26 cellular contexts compared by ENCODE assay signal in the genomic region with DNA sequence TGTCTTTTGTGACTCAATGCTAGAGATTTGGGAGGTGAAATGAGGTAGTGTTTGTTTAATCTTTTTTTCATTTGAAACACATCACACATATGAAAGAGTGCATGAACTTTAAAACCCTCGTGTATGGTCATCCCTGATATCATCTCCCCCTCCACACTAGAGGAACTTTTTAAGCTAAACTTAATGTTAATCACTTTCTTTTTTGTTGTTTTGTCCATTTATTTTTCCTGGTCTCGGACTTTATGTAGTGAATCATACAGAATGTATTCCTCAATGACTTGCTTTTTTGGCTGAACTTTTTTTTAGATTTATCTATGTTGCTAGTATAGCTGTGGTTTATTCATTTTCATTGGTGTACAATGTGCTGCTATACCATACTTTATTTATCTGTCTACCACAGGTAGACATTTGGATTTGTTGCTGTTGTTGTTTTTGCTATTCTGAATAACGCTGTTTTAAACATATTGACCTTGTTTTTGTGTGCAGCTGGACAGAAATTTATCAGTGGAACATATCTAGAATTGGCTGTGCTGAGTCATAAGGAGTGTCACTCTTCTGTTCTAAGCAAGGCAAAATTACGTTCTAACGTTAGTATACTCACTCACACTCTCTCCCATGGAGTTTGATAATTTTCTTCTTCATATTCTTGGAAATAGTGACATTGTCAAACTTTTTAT.
DNase-seq lines count a peak whose midpoint lies in the region; ATAC-seq and TF ChIP-seq lines count a peak whose summit lies in the region.
"Had no signal": no experiment of that assay in that cellular context is flagged by ENCODE, and none has a peak within 500 bp of the region (broad histone marks: within the 10 kb centered on the region; RNA-seq: fewer than 3 reads in every experiment).

No MANE protein-coding gene starts in this region.

- H2BK5ac ChIP-seq in trophoblast cell (ENCODE audit: low read depth, low read length, poor library complexity): no peak overlapping the region

- H3K79me1 ChIP-seq in trophoblast cell (ENCODE audit: low read length): peaks cover 5% of the 10 kb centered on the region

- H3K36me3 Mint-ChIP-seq in CD14-positive monocyte: no peaks in the 10 kb centered on the region
- H3K36me3 Mint-ChIP-seq: activated naive CD4-positive, alpha-beta T cell treated with anti-CD3 and anti-CD28 coated beads, Interleukin-2, amount 50 U/mL, for 72 hours; memory B cell; naive B cell had no signal

- no peak overlapping the region for H3K4ac ChIP-seq in trophoblast cell (ENCODE audit: low read depth, low read length)

- H3K18ac ChIP-seq in trophoblast cell (ENCODE audit: low read length): no peak overlapping the region

- H2BK120ac ChIP-seq in trophoblast cell (ENCODE audit: insufficient read depth, low read length, poor library complexity): no peak overlapping the region

- no peak overlapping the region for H4K12ac ChIP-seq in trophoblast cell (ENCODE audit: low read depth, low read length)

- H3K9me3 Mint-ChIP-seq in CD14-positive monocyte: peaks cover 0 to 2% (median 0%) of the 10 kb centered on the region in 7 donors
- H3K9me3 Mint-ChIP-seq: activated naive CD4-positive, alpha-beta T cell treated with anti-CD3 and anti-CD28 coated beads, Interleukin-2, amount 50 U/mL, for 72 hours; activated T-helper 1 cell treated with anti-CD3 and anti-CD28 coated beads, Interleukin-12 subunit alpha, Interleukin-12 subunit beta, Interleukin-2, Interleukin-4 antibody, amounts not matched to agents 30 ng/mL and 10 ng/mL and 1 ng/mL, durations not matched to agents 14 hours and 24 hours and 36 hours; dendritic cell treated with granulocyte-macrophage colony-stimulating factor and Interleukin-4, amounts not matched to agents 40 ng/mL and 50 ng/mL, for 4 days; memory B cell; naive B cell had no signal

- no peak overlapping the region for H2AFZ ChIP-seq in fibroblast of lung (ENCODE audit: low read length)
- no peak overlapping the region for H2AFZ ChIP-seq in trophoblast cell (ENCODE audit: insufficient read depth, low read length, poor library complexity)

- intact Hi-C loops in CD14-positive monocyte (cut with micrococcal nuclease): no loop called here

- H3K4me2 ChIP-seq in fibroblast of lung (ENCODE audit: extremely low read depth, insufficient read depth, low read length) (peak overlapping the region; percentile 8), trophoblast cell (ENCODE audit: low read length) (no peak overlapping the region)
- H3K4me2 ChIP-seq: KMS-11 had no signal

- no peak for ATAC-seq in HG03097 (IDR thresholded peaks at IDR 0.05; ENCODE audit: low FRiP score, unreplicated experiment)
- ATAC-seq: activated naive CD4-positive, alpha-beta T cell treated with anti-CD3 and anti-CD28 coated beads, Interleukin-2, amount 50 U/mL, for 72 hours; stimulated activated naive CD8-positive, alpha-beta T cell treated with anti-CD3 and anti-CD28 coated beads, Interleukin-15, Interleukin-2, amounts not matched to agents 100 U/mL and 50 U/mL, for 24 hours had no signal

- no peak overlapping the region for H2BK12ac ChIP-seq in trophoblast cell (ENCODE audit: low read length)

- H3K9ac ChIP-seq in fibroblast of lung (ENCODE audit: insufficient read depth, low read length) (no peak overlapping the region), trophoblast cell (ENCODE audit: low read length) (no peak overlapping the region)
- H3K9ac ChIP-seq: KMS-11 had no signal

- H3K27me3 ChIP-seq in fibroblast of lung (ENCODE audit: control insufficient read depth, insufficient read depth, low read length) (no peaks in the 10 kb centered on the region), trophoblast cell (ENCODE audit: insufficient read depth, low read length) (no peaks in the 10 kb centered on the region)
- H3K27me3 ChIP-seq: tibial artery had no signal

- H4K91ac ChIP-seq in trophoblast cell (ENCODE audit: low read depth, low read length): no peak overlapping the region

- no peak overlapping the region for H3K4me3 Mint-ChIP-seq in CD14-positive monocyte
- H3K4me3 Mint-ChIP-seq: activated T-helper 1 cell treated with anti-CD3 and anti-CD28 coated beads, Interleukin-12 subunit alpha, Interleukin-12 subunit beta, Interleukin-2, Interleukin-4 antibody, amounts not matched to agents 30 ng/mL and 10 ng/mL and 1 ng/mL, durations not matched to agents 14 hours and 24 hours and 36 hours; dendritic cell treated with granulocyte-macrophage colony-stimulating factor and Interleukin-4, amounts not matched to agents 40 ng/mL and 50 ng/mL, for 4 days; memory B cell; naive B cell had no signal

- DNase-seq in HCEC 1CT (peak; percentile 27), amniotic epithelial cell (ENCODE audit: low read depth) (peak; percentile 38), fibroblast of lung (ENCODE audit: low read depth in 2 of 2) (peak; percentile 55 to 64), trophoblast cell (peak; percentile 26 to 65), CD14-positive monocyte (ENCODE audit: low spot score) (no peak)
- DNase-seq in stimulated activated CD4-positive, alpha-beta T cell treated with anti-CD3 and anti-CD28 coated beads, Interleukin-12 subunit alpha, Interleukin-12 subunit beta, amount 100 ng/mL, for 4 hours: no peak
- DNase-seq: activated CD4-positive, alpha-beta T cell treated with anti-CD3 and anti-CD28 coated beads for 4 hours; AML-193; DMS79 treated with DMSO at 0.1 percent for 48 hours; H7; naive B cell; NCI-H1092 treated with DMSO at 0.1 percent for 48 hours; NCI-H2081 treated with DMSO at 0.1 percent for 48 hours; NCI-H510A; NK-92 treated with Interleukin-12 subunit alpha and Interleukin-12 subunit beta, amount 100 ng/mL, for 24 hours; RPMI8226; stimulated activated CD4-positive, alpha-beta T cell treated with anti-CD3 and anti-CD28 coated beads, Interleukin-2, amount 100 ng/mL, for 24 hours; stimulated activated naive CD8-positive, alpha-beta T cell treated with anti-CD3 and anti-CD28 coated beads, Interleukin-15, Interleukin-2, amounts not matched to agents 100 U/mL and 50 U/mL, for 24 hours; tibial artery had no signal

- H3K14ac ChIP-seq in trophoblast cell (ENCODE audit: low read length): no peak overlapping the region

- H3K27ac Mint-ChIP-seq in CD14-positive monocyte: no peak overlapping the region
- H3K27ac Mint-ChIP-seq: activated naive CD4-positive, alpha-beta T cell treated with anti-CD3 and anti-CD28 coated beads, Interleukin-2, amount 50 U/mL, for 72 hours; activated T-helper 1 cell treated with anti-CD3 and anti-CD28 coated beads, Interleukin-12 subunit alpha, Interleukin-12 subunit beta, Interleukin-2, Interleukin-4 antibody, amounts not matched to agents 30 ng/mL and 10 ng/mL and 1 ng/mL, durations not matched to agents 14 hours and 24 hours and 36 hours; dendritic cell treated with granulocyte-macrophage colony-stimulating factor and Interleukin-4, amounts not matched to agents 40 ng/mL and 50 ng/mL, for 4 days; memory B cell had no signal

- H3K23ac ChIP-seq in trophoblast cell (ENCODE audit: low read length): no peak overlapping the region

- H3K27ac ChIP-seq in fibroblast of lung (ENCODE audit: insufficient read depth, low read length) (no peak overlapping the region), trophoblast cell (ENCODE audit: low read depth, low read length) (no peak overlapping the region)
- H3K27ac ChIP-seq: epithelial cell of prostate, KMS-11, tibial artery had no signal

- H3K27me3 Mint-ChIP-seq in CD14-positive monocyte (ENCODE audit: low read depth in 3 of 3): peaks cover 0 to 2% (median 0%) of the 10 kb centered on the region in 3 donors

- H3K9me3 ChIP-seq in fibroblast of lung (ENCODE audit: control insufficient read depth, insufficient read depth, low read depth, low read length) (no peaks in the 10 kb centered on the region), trophoblast cell (ENCODE audit: insufficient read depth, low read depth, low read length) (no peaks in the 10 kb centered on the region)
- H3K9me3 ChIP-seq: tibial artery had no signal

- no CpG with 5 or more reads among the region's 5 CpGs for WGBS in trophoblast cell (ENCODE audit: extremely low coverage, insufficient coverage, insufficient read length)

- no peak overlapping the region for H2AK5ac ChIP-seq in trophoblast cell (ENCODE audit: low read length)

- TF ChIP-seq CTCF in fibroblast of lung (conservative IDR thresholded peaks at IDR 0.05 in 1 of 2, IDR thresholded peaks at IDR 0.05 in 1 of 2; ENCODE audit: low read depth in 1 of 2, low read length in 2 of 2): no peak
- no peak for TF ChIP-seq CTCF in CD14-positive monocyte (IDR thresholded peaks at IDR 0.05)

- no peaks in the 10 kb centered on the region for H3K79me2 ChIP-seq in fibroblast of lung (ENCODE audit: control insufficient read depth, insufficient read depth, low read length)
- H3K79me2 ChIP-seq in trophoblast cell (ENCODE audit: control insufficient read depth, insufficient read depth, low read length, poor library complexity): no peaks in the 10 kb centered on the region

- H4K8ac ChIP-seq in trophoblast cell (ENCODE audit: low read depth, low read length): no peak overlapping the region

- H3K4me1 Mint-ChIP-seq in CD14-positive monocyte: no peaks in the 10 kb centered on the region

- H3K36me3 ChIP-seq in fibroblast of lung (ENCODE audit: control insufficient read depth, insufficient read depth, low read length): no peaks in the 10 kb centered on the region
- H3K36me3 ChIP-seq in trophoblast cell (ENCODE audit: control insufficient read depth in 1 of 2, insufficient read depth in 2 of 2, low read length in 2 of 2): no peaks in the 10 kb centered on the region
- H3K36me3 ChIP-seq: tibial artery had no signal

- H3K4me3 ChIP-seq in fibroblast of lung (replicated peaks in 1 of 4; ENCODE audit: control extremely low read depth in 1 of 4, insufficient read depth in 1 of 4, low read depth in 3 of 4, low read length in 4 of 4) (no peak overlapping the region), trophoblast cell (ENCODE audit: low read depth, low read length) (no peak overlapping the region)
- H3K4me3 ChIP-seq: tibial artery had no signal

- H3K4me1 ChIP-seq in fibroblast of lung (ENCODE audit: control insufficient read depth, extremely low read depth, insufficient read depth, low read length) (no peaks in the 10 kb centered on the region), trophoblast cell (ENCODE audit: control insufficient read depth in 1 of 2, insufficient read depth in 2 of 2, low read length in 2 of 2) (peaks cover 2 to 3% of the 10 kb centered on the region in 2 experiments)

- H4K20me1 ChIP-seq in fibroblast of lung (ENCODE audit: control insufficient read depth, extremely low read depth, insufficient read depth, low read length): no peaks in the 10 kb centered on the region

Comparison
In these comparisons a context has a peak if more than half of its experiments do, and no peak if none do; other contexts are left out.
1. DNase-seq: peak in HCEC 1CT (single experiment), amniotic epithelial cell (single experiment), fibroblast of lung (2 of 2) and trophoblast cell (2 of 2); none in CD14-positive monocyte (single experiment) and stimulated activated CD4-positive, alpha-beta T cell treated with anti-CD3 and anti-CD28 coated beads, Interleukin-12 subunit alpha, Interleukin-12 subunit beta, amount 100 ng/mL, for 4 hours (single experiment).